Comparison of ENCODE assay signal across 4 cellular contexts in the genomic region with DNA sequence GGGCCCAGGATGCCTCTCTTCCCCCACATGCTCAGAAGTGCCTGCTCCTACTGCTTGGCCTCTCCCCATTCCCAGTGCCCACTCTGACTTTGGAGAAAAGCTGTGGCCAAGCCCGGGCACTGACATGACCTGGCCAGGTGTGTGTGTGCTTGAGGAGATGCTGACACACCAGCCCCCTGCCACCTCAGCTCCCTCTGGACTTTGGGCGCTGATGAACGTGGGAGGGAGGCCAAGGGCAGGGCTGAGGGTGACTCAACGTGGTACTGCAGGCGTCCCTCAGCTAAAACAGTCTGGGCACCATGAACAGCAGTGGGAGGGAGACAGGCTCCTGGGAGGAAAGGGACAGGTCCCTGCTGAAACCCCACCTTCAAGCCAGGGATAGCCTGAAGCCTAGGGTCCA. TPM values are rescaled to one million over a fixed set of nuclear protein-coding genes. Genes with fewer than 3 reads are reported as not detected.
"Had no signal": no experiment of that assay in that cellular context is flagged by ENCODE, and none has a peak within 500 bp of the region (broad histone marks: within the 10 kb centered on the region; RNA-seq: fewer than 3 reads in every experiment).

No MANE protein-coding gene starts in this region.

- DNase-seq: H9, HCEC 1CT had no signal

- H3K4me3 ChIP-seq: GM23338 had no signal

- ATAC-seq: GM23338 had no signal

RNA-seq across cellular contexts. Expression of gene TRIM36, which starts 3.9 kb away (rescaled TPM):
- polyA plus RNA-seq: IgD-negative memory B cell had no signal
